In the genomic region with DNA sequence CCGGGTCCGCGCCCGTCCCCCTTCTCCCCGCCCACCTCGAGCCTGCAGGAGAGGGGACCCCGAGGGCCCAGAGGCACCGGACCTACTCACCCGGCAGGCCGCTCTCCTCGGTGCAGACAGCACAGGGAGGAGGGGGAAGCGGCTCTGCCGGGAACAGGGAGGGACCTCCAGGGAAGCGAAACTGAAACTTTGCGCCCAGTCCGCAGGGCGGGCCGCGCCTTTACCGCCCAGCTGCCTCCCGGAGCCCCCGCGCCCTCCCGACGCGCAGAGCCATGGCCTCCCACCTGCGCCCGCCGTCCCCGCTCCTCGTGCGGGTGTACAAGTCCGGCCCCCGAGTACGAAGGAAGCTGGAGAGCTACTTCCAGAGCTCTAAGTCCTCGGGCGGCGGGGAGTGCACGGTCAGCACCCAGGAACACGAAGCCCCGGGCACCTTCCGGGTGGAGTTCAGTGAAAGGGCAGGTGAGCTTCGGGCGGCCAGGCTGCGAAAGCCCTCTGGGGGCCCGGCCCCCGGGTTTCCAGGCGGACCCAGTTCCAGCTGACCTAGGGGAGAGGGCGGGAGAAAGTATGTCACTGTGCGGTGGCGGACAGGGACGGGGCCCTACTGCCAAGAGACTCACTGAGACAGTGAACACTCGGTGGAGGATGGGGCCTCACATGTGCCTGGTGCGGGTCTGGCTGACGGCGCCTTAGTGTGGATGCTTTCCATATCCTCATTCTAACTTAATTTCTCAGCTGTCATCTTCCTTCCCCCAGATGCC, we compare ENCODE assay signal across 1 cellular context.
TF ChIP-seq lines count a peak whose summit lies in the region.

A gene (plus strand): TSS at position 184 of the 758 bp plus-strand sequence. CDS start 89 bp downstream, at position 273.
A gene (minus strand): TSS at position 146 of the 758 bp plus-strand sequence. CDS start 4,680 bp downstream, outside the sequence.

TF ChIP-seq in HEK293, 187 proteins besides CTCF, POLR2A, EP300 and RAD21 (continued from another document):
- TF ChIP-seq, protein P1, sequence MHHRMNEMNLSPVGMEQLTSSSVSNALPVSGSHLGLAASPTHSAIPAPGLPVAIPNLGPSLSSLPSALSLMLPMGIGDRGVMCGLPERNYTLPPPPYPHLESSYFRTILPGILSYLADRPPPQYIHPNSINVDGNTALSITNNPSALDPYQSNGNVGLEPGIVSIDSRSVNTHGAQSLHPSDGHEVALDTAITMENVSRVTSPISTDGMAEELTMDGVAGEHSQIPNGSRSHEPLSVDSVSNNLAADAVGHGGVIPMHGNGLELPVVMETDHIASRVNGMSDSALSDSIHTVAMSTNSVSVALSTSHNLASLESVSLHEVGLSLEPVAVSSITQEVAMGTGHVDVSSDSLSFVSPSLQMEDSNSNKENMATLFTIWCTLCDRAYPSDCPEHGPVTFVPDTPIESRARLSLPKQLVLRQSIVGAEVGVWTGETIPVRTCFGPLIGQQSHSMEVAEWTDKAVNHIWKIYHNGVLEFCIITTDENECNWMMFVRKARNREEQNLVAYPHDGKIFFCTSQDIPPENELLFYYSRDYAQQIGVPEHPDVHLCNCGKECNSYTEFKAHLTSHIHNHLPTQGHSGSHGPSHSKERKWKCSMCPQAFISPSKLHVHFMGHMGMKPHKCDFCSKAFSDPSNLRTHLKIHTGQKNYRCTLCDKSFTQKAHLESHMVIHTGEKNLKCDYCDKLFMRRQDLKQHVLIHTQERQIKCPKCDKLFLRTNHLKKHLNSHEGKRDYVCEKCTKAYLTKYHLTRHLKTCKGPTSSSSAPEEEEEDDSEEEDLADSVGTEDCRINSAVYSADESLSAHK (tag by site-specific recombination; IDR thresholded peaks at IDR 0.05), result no peak
- TF ChIP-seq, protein P2, sequence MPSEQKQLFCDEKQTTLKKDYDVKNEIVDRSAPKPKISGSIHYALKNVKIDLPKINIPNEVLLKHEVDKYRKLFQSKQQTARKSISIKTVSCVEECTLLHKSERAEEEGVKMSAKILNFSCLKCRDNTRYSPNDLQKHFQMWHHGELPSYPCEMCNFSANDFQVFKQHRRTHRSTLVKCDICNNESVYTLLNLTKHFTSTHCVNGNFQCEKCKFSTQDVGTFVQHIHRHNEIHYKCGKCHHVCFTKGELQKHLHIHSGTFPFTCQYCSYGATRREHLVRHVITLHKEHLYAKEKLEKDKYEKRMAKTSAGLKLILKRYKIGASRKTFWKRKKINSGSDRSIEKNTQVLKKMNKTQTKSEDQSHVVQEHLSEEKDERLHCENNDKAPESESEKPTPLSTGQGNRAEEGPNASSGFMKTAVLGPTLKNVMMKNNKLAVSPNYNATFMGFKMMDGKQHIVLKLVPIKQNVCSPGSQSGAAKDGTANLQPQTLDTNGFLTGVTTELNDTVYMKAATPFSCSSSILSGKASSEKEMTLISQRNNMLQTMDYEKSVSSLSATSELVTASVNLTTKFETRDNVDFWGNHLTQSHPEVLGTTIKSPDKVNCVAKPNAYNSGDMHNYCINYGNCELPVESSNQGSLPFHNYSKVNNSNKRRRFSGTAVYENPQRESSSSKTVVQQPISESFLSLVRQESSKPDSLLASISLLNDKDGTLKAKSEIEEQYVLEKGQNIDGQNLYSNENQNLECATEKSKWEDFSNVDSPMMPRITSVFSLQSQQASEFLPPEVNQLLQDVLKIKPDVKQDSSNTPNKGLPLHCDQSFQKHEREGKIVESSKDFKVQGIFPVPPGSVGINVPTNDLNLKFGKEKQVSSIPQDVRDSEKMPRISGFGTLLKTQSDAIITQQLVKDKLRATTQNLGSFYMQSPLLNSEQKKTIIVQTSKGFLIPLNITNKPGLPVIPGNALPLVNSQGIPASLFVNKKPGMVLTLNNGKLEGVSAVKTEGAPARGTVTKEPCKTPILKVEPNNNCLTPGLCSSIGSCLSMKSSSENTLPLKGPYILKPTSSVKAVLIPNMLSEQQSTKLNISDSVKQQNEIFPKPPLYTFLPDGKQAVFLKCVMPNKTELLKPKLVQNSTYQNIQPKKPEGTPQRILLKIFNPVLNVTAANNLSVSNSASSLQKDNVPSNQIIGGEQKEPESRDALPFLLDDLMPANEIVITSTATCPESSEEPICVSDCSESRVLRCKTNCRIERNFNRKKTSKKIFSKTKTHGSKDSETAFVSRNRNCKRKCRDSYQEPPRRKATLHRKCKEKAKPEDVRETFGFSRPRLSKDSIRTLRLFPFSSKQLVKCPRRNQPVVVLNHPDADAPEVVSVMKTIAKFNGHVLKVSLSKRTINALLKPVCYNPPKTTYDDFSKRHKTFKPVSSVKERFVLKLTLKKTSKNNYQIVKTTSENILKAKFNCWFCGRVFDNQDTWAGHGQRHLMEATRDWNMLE (tag by site-specific recombination; conservative IDR thresholded peaks at IDR 0.05; ENCODE audit: low read depth), result no peak
- TF ChIP-seq ZNF311 (tag by site-specific recombination; IDR thresholded peaks at IDR 0.05; ENCODE audit: borderline replicate concordance), result no peak
- TF ChIP-seq, protein P3, sequence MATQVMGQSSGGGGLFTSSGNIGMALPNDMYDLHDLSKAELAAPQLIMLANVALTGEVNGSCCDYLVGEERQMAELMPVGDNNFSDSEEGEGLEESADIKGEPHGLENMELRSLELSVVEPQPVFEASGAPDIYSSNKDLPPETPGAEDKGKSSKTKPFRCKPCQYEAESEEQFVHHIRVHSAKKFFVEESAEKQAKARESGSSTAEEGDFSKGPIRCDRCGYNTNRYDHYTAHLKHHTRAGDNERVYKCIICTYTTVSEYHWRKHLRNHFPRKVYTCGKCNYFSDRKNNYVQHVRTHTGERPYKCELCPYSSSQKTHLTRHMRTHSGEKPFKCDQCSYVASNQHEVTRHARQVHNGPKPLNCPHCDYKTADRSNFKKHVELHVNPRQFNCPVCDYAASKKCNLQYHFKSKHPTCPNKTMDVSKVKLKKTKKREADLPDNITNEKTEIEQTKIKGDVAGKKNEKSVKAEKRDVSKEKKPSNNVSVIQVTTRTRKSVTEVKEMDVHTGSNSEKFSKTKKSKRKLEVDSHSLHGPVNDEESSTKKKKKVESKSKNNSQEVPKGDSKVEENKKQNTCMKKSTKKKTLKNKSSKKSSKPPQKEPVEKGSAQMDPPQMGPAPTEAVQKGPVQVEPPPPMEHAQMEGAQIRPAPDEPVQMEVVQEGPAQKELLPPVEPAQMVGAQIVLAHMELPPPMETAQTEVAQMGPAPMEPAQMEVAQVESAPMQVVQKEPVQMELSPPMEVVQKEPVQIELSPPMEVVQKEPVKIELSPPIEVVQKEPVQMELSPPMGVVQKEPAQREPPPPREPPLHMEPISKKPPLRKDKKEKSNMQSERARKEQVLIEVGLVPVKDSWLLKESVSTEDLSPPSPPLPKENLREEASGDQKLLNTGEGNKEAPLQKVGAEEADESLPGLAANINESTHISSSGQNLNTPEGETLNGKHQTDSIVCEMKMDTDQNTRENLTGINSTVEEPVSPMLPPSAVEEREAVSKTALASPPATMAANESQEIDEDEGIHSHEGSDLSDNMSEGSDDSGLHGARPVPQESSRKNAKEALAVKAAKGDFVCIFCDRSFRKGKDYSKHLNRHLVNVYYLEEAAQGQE (tag by site-specific recombination; IDR thresholded peaks at IDR 0.05), result no peak; the same call in 1 of the 2 replicates
- no peak for TF ChIP-seq ZNF274 (IDR thresholded peaks at IDR 0.05; ENCODE audit: low read length)
- TF ChIP-seq ZNF274 (tag by site-specific recombination; IDR thresholded peaks at IDR 0.05; ENCODE audit: borderline replicate concordance), result no peak
- TF ChIP-seq, protein P4, sequence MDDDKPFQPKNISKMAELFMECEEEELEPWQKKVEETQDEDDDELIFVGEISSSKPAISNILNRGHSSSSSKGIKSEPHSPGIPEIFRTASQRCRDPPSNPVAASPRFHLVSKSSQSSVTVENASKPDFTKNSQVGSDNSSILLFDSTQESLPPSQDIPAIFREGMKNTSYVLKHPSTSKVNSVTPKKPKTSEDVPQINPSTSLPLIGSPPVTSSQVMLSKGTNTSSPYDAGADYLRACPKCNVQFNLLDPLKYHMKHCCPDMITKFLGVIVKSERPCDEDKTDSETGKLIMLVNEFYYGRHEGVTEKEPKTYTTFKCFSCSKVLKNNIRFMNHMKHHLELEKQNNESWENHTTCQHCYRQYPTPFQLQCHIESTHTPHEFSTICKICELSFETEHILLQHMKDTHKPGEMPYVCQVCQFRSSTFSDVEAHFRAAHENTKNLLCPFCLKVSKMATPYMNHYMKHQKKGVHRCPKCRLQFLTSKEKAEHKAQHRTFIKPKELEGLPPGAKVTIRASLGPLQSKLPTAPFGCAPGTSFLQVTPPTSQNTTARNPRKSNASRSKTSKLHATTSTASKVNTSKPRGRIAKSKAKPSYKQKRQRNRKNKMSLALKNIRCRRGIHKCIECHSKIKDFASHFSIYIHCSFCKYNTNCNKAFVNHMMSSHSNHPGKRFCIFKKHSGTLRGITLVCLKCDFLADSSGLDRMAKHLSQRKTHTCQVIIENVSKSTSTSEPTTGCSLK (tag by site-specific recombination; IDR thresholded peaks at IDR 0.05), result no peak
- peak; percentile 16; the same call in 1 of the 2 replicates for TF ChIP-seq EGR2 (tag by site-specific recombination; IDR thresholded peaks at IDR 0.05; ENCODE audit: low read depth)
- peak; percentile 70; the same call in 1 of the 2 replicates for TF ChIP-seq KLF8 (tag by site-specific recombination; IDR thresholded peaks at IDR 0.05)
- TF ChIP-seq ZNF157 (tag by site-specific recombination; IDR thresholded peaks at IDR 0.05), result no peak
- no peak for TF ChIP-seq ZBTB21 (tag by site-specific recombination; IDR thresholded peaks at IDR 0.05)
- peak; percentile 51 for TF ChIP-seq ZFHX2 (tag by site-specific recombination; conservative IDR thresholded peaks at IDR 0.05)
- 0 out of 2 replicates have a peak, but pooled peaks have one; percentile 35 for TF ChIP-seq SP7 (tag by site-specific recombination; IDR thresholded peaks at IDR 0.05)
- TF ChIP-seq, protein P5, sequence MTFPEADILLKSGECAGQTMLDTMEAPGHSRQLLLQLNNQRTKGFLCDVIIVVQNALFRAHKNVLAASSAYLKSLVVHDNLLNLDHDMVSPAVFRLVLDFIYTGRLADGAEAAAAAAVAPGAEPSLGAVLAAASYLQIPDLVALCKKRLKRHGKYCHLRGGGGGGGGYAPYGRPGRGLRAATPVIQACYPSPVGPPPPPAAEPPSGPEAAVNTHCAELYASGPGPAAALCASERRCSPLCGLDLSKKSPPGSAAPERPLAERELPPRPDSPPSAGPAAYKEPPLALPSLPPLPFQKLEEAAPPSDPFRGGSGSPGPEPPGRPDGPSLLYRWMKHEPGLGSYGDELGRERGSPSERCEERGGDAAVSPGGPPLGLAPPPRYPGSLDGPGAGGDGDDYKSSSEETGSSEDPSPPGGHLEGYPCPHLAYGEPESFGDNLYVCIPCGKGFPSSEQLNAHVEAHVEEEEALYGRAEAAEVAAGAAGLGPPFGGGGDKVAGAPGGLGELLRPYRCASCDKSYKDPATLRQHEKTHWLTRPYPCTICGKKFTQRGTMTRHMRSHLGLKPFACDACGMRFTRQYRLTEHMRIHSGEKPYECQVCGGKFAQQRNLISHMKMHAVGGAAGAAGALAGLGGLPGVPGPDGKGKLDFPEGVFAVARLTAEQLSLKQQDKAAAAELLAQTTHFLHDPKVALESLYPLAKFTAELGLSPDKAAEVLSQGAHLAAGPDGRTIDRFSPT (tag by site-specific recombination; IDR thresholded peaks at IDR 0.05), result no peak
- TF ChIP-seq ZBTB48 (tag by site-specific recombination; IDR thresholded peaks at IDR 0.05), result peak; percentile 46
- TF ChIP-seq ZBTB20 (tag by site-specific recombination; IDR thresholded peaks at IDR 0.05), result peak; percentile 95
- TF ChIP-seq, protein P6, sequence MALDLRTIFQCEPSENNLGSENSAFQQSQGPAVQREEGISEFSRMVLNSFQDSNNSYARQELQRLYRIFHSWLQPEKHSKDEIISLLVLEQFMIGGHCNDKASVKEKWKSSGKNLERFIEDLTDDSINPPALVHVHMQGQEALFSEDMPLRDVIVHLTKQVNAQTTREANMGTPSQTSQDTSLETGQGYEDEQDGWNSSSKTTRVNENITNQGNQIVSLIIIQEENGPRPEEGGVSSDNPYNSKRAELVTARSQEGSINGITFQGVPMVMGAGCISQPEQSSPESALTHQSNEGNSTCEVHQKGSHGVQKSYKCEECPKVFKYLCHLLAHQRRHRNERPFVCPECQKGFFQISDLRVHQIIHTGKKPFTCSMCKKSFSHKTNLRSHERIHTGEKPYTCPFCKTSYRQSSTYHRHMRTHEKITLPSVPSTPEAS (tag by site-specific recombination; IDR thresholded peaks at IDR 0.05), result no peak
- no peak for TF ChIP-seq OVOL3 (tag by site-specific recombination; IDR thresholded peaks at IDR 0.05)
- TF ChIP-seq, protein P7, sequence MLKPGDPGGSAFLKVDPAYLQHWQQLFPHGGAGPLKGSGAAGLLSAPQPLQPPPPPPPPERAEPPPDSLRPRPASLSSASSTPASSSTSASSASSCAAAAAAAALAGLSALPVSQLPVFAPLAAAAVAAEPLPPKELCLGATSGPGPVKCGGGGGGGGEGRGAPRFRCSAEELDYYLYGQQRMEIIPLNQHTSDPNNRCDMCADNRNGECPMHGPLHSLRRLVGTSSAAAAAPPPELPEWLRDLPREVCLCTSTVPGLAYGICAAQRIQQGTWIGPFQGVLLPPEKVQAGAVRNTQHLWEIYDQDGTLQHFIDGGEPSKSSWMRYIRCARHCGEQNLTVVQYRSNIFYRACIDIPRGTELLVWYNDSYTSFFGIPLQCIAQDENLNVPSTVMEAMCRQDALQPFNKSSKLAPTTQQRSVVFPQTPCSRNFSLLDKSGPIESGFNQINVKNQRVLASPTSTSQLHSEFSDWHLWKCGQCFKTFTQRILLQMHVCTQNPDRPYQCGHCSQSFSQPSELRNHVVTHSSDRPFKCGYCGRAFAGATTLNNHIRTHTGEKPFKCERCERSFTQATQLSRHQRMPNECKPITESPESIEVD (tag by site-specific recombination; IDR thresholded peaks at IDR 0.05), result no peak
- no peak for TF ChIP-seq ZNF169 (tag by site-specific recombination; IDR thresholded peaks at IDR 0.05)
- no peak for TF ChIP-seq ZNF701 (tag by site-specific recombination; IDR thresholded peaks at IDR 0.05)
- peak; percentile 58 for TF ChIP-seq ZIC2 (tag by site-specific recombination; IDR thresholded peaks at IDR 0.05)
- no peak for TF ChIP-seq ZNF174 (tag by site-specific recombination; IDR thresholded peaks at IDR 0.05)
- no peak for TF ChIP-seq ZNF366 (tag by site-specific recombination; conservative IDR thresholded peaks at IDR 0.05)
- TF ChIP-seq KLF10 (tag by site-specific recombination; IDR thresholded peaks at IDR 0.05), result no peak
